In the genomic region with DNA sequence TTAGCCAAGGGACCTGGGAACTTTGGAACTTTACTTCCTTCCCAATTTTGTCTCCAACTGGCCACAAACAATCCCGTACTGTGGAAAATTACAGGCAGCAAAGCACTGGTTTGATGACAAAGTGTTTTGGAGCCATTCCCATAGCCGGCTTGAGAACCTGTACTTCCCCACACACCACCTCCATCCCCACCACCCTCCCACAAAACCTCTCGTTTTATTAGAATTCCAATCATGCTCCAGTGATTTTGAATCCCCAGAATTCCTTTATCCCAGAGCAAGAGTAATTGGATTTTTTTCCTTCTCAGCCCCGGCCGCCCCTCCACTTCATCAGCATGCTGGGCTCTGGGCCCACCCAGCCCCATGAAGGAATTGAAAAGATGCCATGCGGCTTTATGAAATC, we compare ENCODE assay signal across 24 cellular contexts.
DNase-seq lines count a peak whose midpoint lies in the region; ATAC-seq, FAIRE-seq and TF ChIP-seq lines count a peak whose summit lies in the region.
"Had no signal": no experiment of that assay in that cellular context is flagged by ENCODE, and none has a peak within 500 bp of the region (broad histone marks: within the 10 kb centered on the region; RNA-seq: fewer than 3 reads in every experiment).

No MANE protein-coding gene starts in this region.

- H3K36me3 ChIP-seq in H1 (ENCODE audit: control insufficient read depth in 2 of 4, insufficient read depth in 4 of 4, low read length in 3 of 4) = no peaks in the 10 kb centered on the region
- H3K36me3 ChIP-seq in sigmoid colon = no peaks in the 10 kb centered on the region
- H3K36me3 ChIP-seq in effector memory CD4-positive, alpha-beta T cell (ENCODE audit: control insufficient read depth, insufficient read depth, low read length) = no peaks in the 10 kb centered on the region
- H3K36me3 ChIP-seq: BE2C, esophagus squamous epithelium, right lobe of liver had no signal

- intact Hi-C loops in sigmoid colon (cut with DNase I) = no loop called here
- intact Hi-C loops in activated CD4-positive, alpha-beta T cell treated with anti-CD3 and anti-CD28 coated beads, Interleukin-2, amount 10 ng/mL, durations not matched to agents 24 days and 14 days (cut with micrococcal nuclease) = no loop called here

- H3K4ac ChIP-seq in H1 (replicated peaks; ENCODE audit: insufficient read length, low read depth, low read length) = no peak overlapping the region

- peak; percentile 87 for DNase-seq in EL
- peak; percentile 57 for DNase-seq in NCI-H82 (lab: John Stamatoyannopoulos, UW)
- DNase-seq in H1 (ENCODE audit: low read depth in 1 of 2, low spot score in 2 of 2) = no peak
- no peak for DNase-seq in sigmoid colon
- no peak for DNase-seq in effector memory CD4-positive, alpha-beta T cell
- DNase-seq in HK-2 (ENCODE audit: unreplicated experiment) = no peak
- DNase-seq in activated CD4-positive, alpha-beta T cell treated with anti-CD3 and anti-CD28 coated beads, Interleukin-2, amount 10 ng/mL, durations not matched to agents 24 days and 14 days = no peak
- DNase-seq: activated naive CD4-positive, alpha-beta T cell; BE2C; body of pancreas; esophagus squamous epithelium; KBM-7; NCI-H1092 treated with DMSO at 0.1 percent for 48 hours; NK-92 treated with Interleukin-12 subunit alpha and Interleukin-12 subunit beta, amount 100 ng/mL, for 24 hours; right lobe of liver; SHP77; stimulated activated CD4-positive, alpha-beta T cell treated with anti-CD3 and anti-CD28 coated beads, Interleukin-4, amount 100 ng/mL, for 1 hour; substantia nigra had no signal

- TF ChIP-seq CTCF in H1 (IDR thresholded peaks at IDR 0.05; ENCODE audit: control extremely low read depth in 1 of 3, insufficient read depth in 1 of 3, low read depth in 1 of 3, low read length in 3 of 3) = no peak
- TF ChIP-seq CTCF in sigmoid colon (IDR thresholded peaks at IDR 0.05) = no peak

- TF ChIP-seq EP300 in H1 (IDR thresholded peaks at IDR 0.05; ENCODE audit: borderline replicate concordance in 1 of 2, low read depth in 2 of 2, low read length in 2 of 2) (no peak), sigmoid colon (IDR thresholded peaks at IDR 0.05) (no peak)

- H3K79me1 ChIP-seq in H1 (ENCODE audit: low read depth, low read length) = no peaks in the 10 kb centered on the region

- no peaks in the 10 kb centered on the region for H3K79me2 ChIP-seq in H1 (ENCODE audit: control insufficient read depth in 1 of 2, insufficient read depth in 2 of 2, low read length in 2 of 2)

- H3K27ac Mint-ChIP-seq in activated CD4-positive, alpha-beta T cell treated with anti-CD3 and anti-CD28 coated beads, Interleukin-2, amount 10 ng/mL, durations not matched to agents 24 days and 14 days = no peak overlapping the region
- H3K27ac Mint-ChIP-seq: memory B cell had no signal

- no peak overlapping the region for H3K4me2 ChIP-seq in H1 (ENCODE audit: insufficient read depth in 1 of 2, low read depth in 2 of 2, low read length in 2 of 2)

- no peak overlapping the region for H3K56ac ChIP-seq in H1 (replicated peaks; ENCODE audit: insufficient read length, low read depth, low read length)

- H3K14ac ChIP-seq in H1 (ENCODE audit: insufficient read length) = no peak overlapping the region

- H3K4me1 Mint-ChIP-seq in activated CD4-positive, alpha-beta T cell treated with anti-CD3 and anti-CD28 coated beads, Interleukin-2, amount 10 ng/mL, durations not matched to agents 24 days and 14 days = no peaks in the 10 kb centered on the region
- H3K4me1 Mint-ChIP-seq: memory B cell had no signal

- no peak overlapping the region for H2BK15ac ChIP-seq in H1 (ENCODE audit: low read length)

- CTCF ChIA-PET in H1 (lab: Charles Lee; ENCODE audit: partially characterized antibody) = no interaction called here

- H3K9me3 Mint-ChIP-seq in activated CD4-positive, alpha-beta T cell treated with anti-CD3 and anti-CD28 coated beads, Interleukin-2, amount 10 ng/mL, durations not matched to agents 24 days and 14 days = no peaks in the 10 kb centered on the region
- H3K9me3 Mint-ChIP-seq: memory B cell, neural crest cell had no signal

- H4K91ac ChIP-seq in H1 (replicated peaks; ENCODE audit: insufficient read length, low read length) = no peak overlapping the region

- TF ChIP-seq POLR2A in H1 (IDR thresholded peaks at IDR 0.05; ENCODE audit: control extremely low read depth in 1 of 2, low read depth in 2 of 2, low read length in 2 of 2) (no peak), sigmoid colon (IDR thresholded peaks at IDR 0.05) (no peak)

- H3K36me3 Mint-ChIP-seq in activated CD4-positive, alpha-beta T cell treated with anti-CD3 and anti-CD28 coated beads, Interleukin-2, amount 10 ng/mL, durations not matched to agents 24 days and 14 days (ENCODE audit: low read depth) = no peaks in the 10 kb centered on the region

- H4K5ac ChIP-seq in H1 (ENCODE audit: insufficient read length, low read depth, low read length) = no peak overlapping the region

- H2BK20ac ChIP-seq in H1 (ENCODE audit: low read length) = no peak overlapping the region

- no peak overlapping the region for H2BK5ac ChIP-seq in H1 (ENCODE audit: low read depth, low read length)

- no peak for FAIRE-seq in H1 (lab: Jason Lieb, UNC)
- FAIRE-seq: D721Med, GM18507, GM19239 had no signal

- H3K23ac ChIP-seq in H1 (ENCODE audit: insufficient read length) = no peak overlapping the region

- H2AK5ac ChIP-seq in H1 (ENCODE audit: low read depth, low read length) = no peak overlapping the region

- no peak overlapping the region for H3K27ac ChIP-seq in H1 (ENCODE audit: low read depth, low read length)
- peak overlapping the region in 3 of 4 donors; percentile 20 to 74 (median 55) for H3K27ac ChIP-seq in sigmoid colon
- H3K27ac ChIP-seq in effector memory CD4-positive, alpha-beta T cell (ENCODE audit: insufficient read depth, low read length, poor library complexity, severe bottlenecking) = no peak overlapping the region
- H3K27ac ChIP-seq: body of pancreas, esophagus squamous epithelium, right lobe of liver had no signal

- POLR2A ChIA-PET in H1 (lab: Charles Lee; ENCODE audit: partially characterized antibody) = no interaction called here

- no peaks in the 10 kb centered on the region; the same call in 1 of the 2 replicates for H3K23me2 ChIP-seq in H1 (ENCODE audit: low read depth, low read length)

- H3K4me3 Mint-ChIP-seq in activated CD4-positive, alpha-beta T cell treated with anti-CD3 and anti-CD28 coated beads, Interleukin-2, amount 10 ng/mL, durations not matched to agents 24 days and 14 days = no peak overlapping the region
- H3K4me3 Mint-ChIP-seq: memory B cell, neural crest cell had no signal

- H2AFZ ChIP-seq in H1 (ENCODE audit: low read length) = 0 out of 2 replicates have a peak overlapping the region, but pooled peaks have one; percentile 68

- TF ChIP-seq RAD21 in H1 (IDR thresholded peaks at IDR 0.05 in 1 of 2, conservative IDR thresholded peaks at IDR 0.05 in 1 of 2; ENCODE audit: low read depth in 2 of 2, low read length in 2 of 2) = no peak

- H4K20me1 ChIP-seq in H1 (replicated peaks in 1 of 2; ENCODE audit: control insufficient read depth in 1 of 2, insufficient read depth in 2 of 2, low read length in 2 of 2) = no peaks in the 10 kb centered on the region

- H3K9ac ChIP-seq in H1 (replicated peaks in 1 of 4; ENCODE audit: extremely low read depth in 1 of 4, low read depth in 3 of 4, low read length in 3 of 4) = no peak overlapping the region

- H3K4me1 ChIP-seq in H1 (replicated peaks in 1 of 4; ENCODE audit: control insufficient read depth in 3 of 4, insufficient read depth in 4 of 4, low read length in 3 of 4) (no peaks in the 10 kb centered on the region), sigmoid colon (peaks cover 0 to 37% (median 31%) of the 10 kb centered on the region in 4 donors)
- H3K4me1 ChIP-seq in effector memory CD4-positive, alpha-beta T cell (ENCODE audit: control insufficient read depth, insufficient read depth, low read length, poor library complexity, severe bottlenecking) = no peaks in the 10 kb centered on the region
- H3K4me1 ChIP-seq: BE2C, body of pancreas had no signal

- H2BK12ac ChIP-seq in H1 (ENCODE audit: low read depth, low read length) = no peak overlapping the region

- H3K27me3 ChIP-seq in H1 (replicated peaks in 1 of 4; ENCODE audit: control insufficient read depth in 3 of 4, extremely low read depth in 1 of 4, insufficient read depth in 3 of 4, low read length in 3 of 4) (peaks cover 0 to 2% (median 0%) of the 10 kb centered on the region in 4 experiments; a peak in 1 of 7 replicates), sigmoid colon (no peaks in the 10 kb centered on the region)
- no peaks in the 10 kb centered on the region for H3K27me3 ChIP-seq in effector memory CD4-positive, alpha-beta T cell (replicated peaks; ENCODE audit: control insufficient read depth, insufficient read depth, low read length, poor library complexity, severe bottlenecking)
- H3K27me3 ChIP-seq: BE2C, body of pancreas, esophagus squamous epithelium, right lobe of liver had no signal

- WGBS in H1 (ENCODE audit: extremely low coverage in 1 of 2, insufficient coverage in 1 of 2, insufficient read length in 1 of 2, insufficient replicate concordance in 2 of 2, low coverage in 1 of 2, low lambda C conversion rate in 2 of 2, missing lambda C conversion rate in 1 of 2), 2 experiments = 92% methylated on average over 6 of the region's 6 CpGs; no CpG with 5 or more reads in 1 of the 2 experiments
- 78 to 84% methylated on average over 6 of the region's 6 CpGs for WGBS in sigmoid colon, 2 donors

- H4K8ac ChIP-seq in H1 (ENCODE audit: extremely low read depth, insufficient read depth, low read length) = no peak overlapping the region

- H3K4me3 ChIP-seq in H1 (ENCODE audit: extremely low read depth in 1 of 4, insufficient read depth in 2 of 4, low read depth in 3 of 4, low read length in 4 of 4) = no peak overlapping the region
- no peak overlapping the region for H3K4me3 ChIP-seq in sigmoid colon
- no peak overlapping the region for H3K4me3 ChIP-seq in effector memory CD4-positive, alpha-beta T cell (ENCODE audit: insufficient read depth, low read depth, low read length, poor library complexity, severe bottlenecking)
- H3K4me3 ChIP-seq: body of pancreas, esophagus squamous epithelium, right lobe of liver had no signal

- peaks cover 2% of the 10 kb centered on the region for H3K27me3 Mint-ChIP-seq in activated CD4-positive, alpha-beta T cell treated with anti-CD3 and anti-CD28 coated beads, Interleukin-2, amount 10 ng/mL, durations not matched to agents 24 days and 14 days
- H3K27me3 Mint-ChIP-seq: memory B cell had no signal

- no peak overlapping the region for H2BK120ac ChIP-seq in H1 (replicated peaks; ENCODE audit: low read depth, low read length)

- H3K9me3 ChIP-seq in H1 (ENCODE audit: insufficient read depth in 2 of 2, low read depth in 1 of 2, low read length in 1 of 2) (no peaks in the 10 kb centered on the region), sigmoid colon (no peaks in the 10 kb centered on the region)
- H3K9me3 ChIP-seq in effector memory CD4-positive, alpha-beta T cell (ENCODE audit: control insufficient read depth, low read length) = no peaks in the 10 kb centered on the region
- H3K9me3 ChIP-seq: BE2C, body of pancreas, esophagus squamous epithelium, right lobe of liver had no signal

- ATAC-seq in HG03354 (IDR thresholded peaks at IDR 0.05; ENCODE audit: poor library complexity, severe bottlenecking, unreplicated experiment) = no peak
- ATAC-seq: body of pancreas, right lobe of liver had no signal

- H3K18ac ChIP-seq in H1 (ENCODE audit: extremely low read depth, low read length) = no peak overlapping the region

TF ChIP-seq in H1, 55 proteins besides CTCF, POLR2A, EP300 and RAD21 (continues in another document):
- no peak for TF ChIP-seq CHD1 (IDR thresholded peaks at IDR 0.05; ENCODE audit: low read depth, low read length)

Comparison
In these comparisons a context has a peak if more than half of its experiments do, and no peak if none do; other contexts are left out.
1. DNase-seq: peak in EL (single experiment) and NCI-H82 (single experiment); none in H1 (0 of 2), sigmoid colon (single experiment), effector memory CD4-positive, alpha-beta T cell (0 of 3), HK-2 (single experiment) and activated CD4-positive, alpha-beta T cell treated with anti-CD3 and anti-CD28 coated beads, Interleukin-2, amount 10 ng/mL, durations not matched to agents 24 days and 14 days (single experiment).
2. H3K27ac ChIP-seq: peak in sigmoid colon (3 of 4); none in H1 (single experiment) and effector memory CD4-positive, alpha-beta T cell (single experiment).